Comparison of ENCODE assay signal across 12 cellular contexts in genomic region chr15:65952425-65953053, GRCh38.
A peak's percentile ranks its signal among the peaks of the same experiment; 100 is the strongest.
DNase-seq lines count a peak whose midpoint lies in the region; ATAC-seq and FAIRE-seq lines count a peak whose summit lies in the region.
"Had no signal": no experiment of that assay in that cellular context is flagged by ENCODE, and none has a peak within 500 bp of the region (broad histone marks: within the 10 kb centered on the region; RNA-seq: fewer than 3 reads in every experiment).

No MANE protein-coding gene starts in this region.

- no peaks in the 10 kb centered on the region for H3K36me3 ChIP-seq in small intestine (ENCODE audit: control insufficient read depth in 2 of 2, insufficient read depth in 2 of 2, low read length in 2 of 2)

- peak; percentile 43 for DNase-seq in activated naive CD4-positive, alpha-beta T cell treated with anti-CD3 and anti-CD28 coated beads for 36 hours
- DNase-seq in activated naive CD4-positive, alpha-beta T cell treated with anti-CD3 and anti-CD28 coated beads, Interleukin-2, amount 50 U/mL, for 72 hours (ENCODE audit: low spot score in 2 of 2): no peak
- peak; percentile 65 for DNase-seq in RPMI7951 (ENCODE audit: low read depth)
- peak; percentile 21 for DNase-seq in fibroblast of gingiva (ENCODE audit: low read depth)
- peak; percentile 19 for DNase-seq in small intestine
- no peak for DNase-seq in medulla oblongata (ENCODE audit: extremely low spot score)
- no peak for DNase-seq in stimulated activated CD4-positive, alpha-beta T cell treated with anti-CD3 and anti-CD28 coated beads, Interleukin-1b, Interleukin-23, amount 100 ng/mL, for 48 hours

- no peaks in the 10 kb centered on the region for H3K4me1 ChIP-seq in small intestine (ENCODE audit: control insufficient read depth in 2 of 2, insufficient read depth in 1 of 2, low read depth in 1 of 2, low read length in 1 of 2)

- H3K27ac Mint-ChIP-seq in activated naive CD4-positive, alpha-beta T cell treated with anti-CD3 and anti-CD28 coated beads for 36 hours: no peak overlapping the region
- H3K27ac Mint-ChIP-seq in activated naive CD4-positive, alpha-beta T cell treated with anti-CD3 and anti-CD28 coated beads, Interleukin-2, amount 50 U/mL, for 72 hours: no peak overlapping the region
- H3K27ac Mint-ChIP-seq: activated T-helper 17 cell treated with anti-CD3 and anti-CD28 coated beads, Interleukin-2, amount 50 U/mL, for 72 hours; B cell had no signal

- no peak overlapping the region for H3K27ac ChIP-seq in small intestine (ENCODE audit: low read depth in 1 of 2, low read length in 1 of 2)
- H3K27ac ChIP-seq: HL-60 had no signal

- CTCF ChIA-PET in activated naive CD4-positive, alpha-beta T cell treated with anti-CD3 and anti-CD28 coated beads for 36 hours (lab: Charles Lee): no interaction called here

- H3K4me3 ChIP-seq in small intestine (ENCODE audit: low read depth in 1 of 2, low read length in 2 of 2): no peak overlapping the region

- H3K36me3 Mint-ChIP-seq in activated naive CD4-positive, alpha-beta T cell treated with anti-CD3 and anti-CD28 coated beads for 36 hours (ENCODE audit: low read depth): no peaks in the 10 kb centered on the region
- H3K36me3 Mint-ChIP-seq in activated naive CD4-positive, alpha-beta T cell treated with anti-CD3 and anti-CD28 coated beads, Interleukin-2, amount 50 U/mL, for 72 hours: no peaks in the 10 kb centered on the region

- FAIRE-seq in small intestine (lab: Jason Lieb, UNC): no peak
- FAIRE-seq: GM19239 had no signal

- H3K9me3 Mint-ChIP-seq in activated naive CD4-positive, alpha-beta T cell treated with anti-CD3 and anti-CD28 coated beads for 36 hours: no peaks in the 10 kb centered on the region
- no peaks in the 10 kb centered on the region for H3K9me3 Mint-ChIP-seq in activated naive CD4-positive, alpha-beta T cell treated with anti-CD3 and anti-CD28 coated beads, Interleukin-2, amount 50 U/mL, for 72 hours
- H3K9me3 Mint-ChIP-seq: activated T-helper 17 cell treated with anti-CD3 and anti-CD28 coated beads, Interleukin-2, amount 50 U/mL, for 72 hours had no signal

- WGBS in small intestine, 3 donors: 39 to 45% (median 44%) methylated on average over 7 of the region's 7 CpGs

- no peaks in the 10 kb centered on the region for H3K27me3 Mint-ChIP-seq in activated naive CD4-positive, alpha-beta T cell treated with anti-CD3 and anti-CD28 coated beads for 36 hours (ENCODE audit: low read depth)

- no peaks in the 10 kb centered on the region for H3K9me3 ChIP-seq in small intestine (ENCODE audit: control insufficient read depth, low read depth)

- no peak for ATAC-seq in activated naive CD4-positive, alpha-beta T cell treated with anti-CD3 and anti-CD28 coated beads, Interleukin-2, amount 50 U/mL, for 72 hours
- no peak for ATAC-seq in HG03565 (IDR thresholded peaks at IDR 0.05; ENCODE audit: unreplicated experiment)
- ATAC-seq: activated T-helper 17 cell treated with anti-CD3 and anti-CD28 coated beads, Interleukin-2, amount 50 U/mL, for 72 hours had no signal

- H3K4me1 Mint-ChIP-seq in activated naive CD4-positive, alpha-beta T cell treated with anti-CD3 and anti-CD28 coated beads for 36 hours (ENCODE audit: low read depth): no peaks in the 10 kb centered on the region

- H3K4me3 Mint-ChIP-seq in activated naive CD4-positive, alpha-beta T cell treated with anti-CD3 and anti-CD28 coated beads for 36 hours: no peak overlapping the region
- H3K4me3 Mint-ChIP-seq: activated T-helper 17 cell treated with anti-CD3 and anti-CD28 coated beads, Interleukin-2, amount 50 U/mL, for 72 hours; B cell had no signal

- intact Hi-C loops in activated naive CD4-positive, alpha-beta T cell treated with anti-CD3 and anti-CD28 coated beads for 36 hours (cut with micrococcal nuclease): no loop called here

- no peaks in the 10 kb centered on the region for H3K27me3 ChIP-seq in small intestine (ENCODE audit: control insufficient read depth in 2 of 2, insufficient read depth in 2 of 2, low read length in 2 of 2)

Comparison
In these comparisons a context has a peak if more than half of its experiments do, and no peak if none do; other contexts are left out.
1. DNase-seq: peak in activated naive CD4-positive, alpha-beta T cell treated with anti-CD3 and anti-CD28 coated beads for 36 hours (single experiment), RPMI7951 (single experiment), fibroblast of gingiva (single experiment) and small intestine (single experiment); none in activated naive CD4-positive, alpha-beta T cell treated with anti-CD3 and anti-CD28 coated beads, Interleukin-2, amount 50 U/mL, for 72 hours (0 of 2), medulla oblongata (single experiment) and stimulated activated CD4-positive, alpha-beta T cell treated with anti-CD3 and anti-CD28 coated beads, Interleukin-1b, Interleukin-23, amount 100 ng/mL, for 48 hours (single experiment).